ENCODE assay signal across 18 cellular contexts in the genomic region with DNA sequence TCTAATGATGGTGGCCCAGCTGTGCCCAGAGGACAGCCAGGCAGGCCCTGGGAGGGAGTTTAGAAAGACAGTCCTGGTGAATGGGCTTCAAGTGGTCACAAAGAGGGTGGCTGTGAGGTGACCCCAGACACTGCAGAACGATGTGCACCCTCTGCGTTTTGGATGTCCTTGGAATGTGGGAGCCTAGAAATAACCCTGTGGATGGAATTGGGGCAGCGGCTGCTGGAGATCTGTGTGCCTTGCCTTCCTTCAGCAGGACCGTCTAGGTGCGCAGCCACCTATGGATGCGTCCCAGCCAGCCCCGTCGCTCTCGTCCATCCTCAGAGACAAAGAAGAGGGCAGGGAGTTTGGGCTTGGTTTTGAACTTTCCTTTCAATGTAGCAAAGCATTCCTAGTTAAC. TPM values are rescaled to one million over a fixed set of nuclear protein-coding genes. Genes with fewer than 3 reads are reported as not detected.
DNase-seq lines count a peak whose midpoint lies in the region; ATAC-seq and TF ChIP-seq lines count a peak whose summit lies in the region.
"Had no signal": no experiment of that assay in that cellular context is flagged by ENCODE, and none has a peak within 500 bp of the region (broad histone marks: within the 10 kb centered on the region; RNA-seq: fewer than 3 reads in every experiment).

No MANE protein-coding gene starts in this region.

- H3K4me3 ChIP-seq in iPS-15b (ENCODE audit: low read depth, low read length) (no peak overlapping the region), spleen (no peak overlapping the region)
- H3K4me3 ChIP-seq: BLaER1 treated with 17β-estradiol and CSF1 and Interleukin-3, amounts not matched to agents 10 nM and 100 nM; heart right ventricle had no signal

- no peak for TF ChIP-seq POLR2A in spleen (IDR thresholded peaks at IDR 0.05)

- WGBS in spleen, 5 donors, result 88 to 97% (median 90%) methylated on average over 9 of the region's 9 CpGs

- H3K27me3 Mint-ChIP-seq in activated naive CD4-positive, alpha-beta T cell treated with anti-CD3 and anti-CD28 coated beads, Interleukin-2, amount 50 U/mL, for 24 hours, result no peaks in the 10 kb centered on the region
- H3K27me3 Mint-ChIP-seq in WTC11 (ENCODE audit: low read depth), result no peaks in the 10 kb centered on the region
- H3K27me3 Mint-ChIP-seq: activated CD4-positive, alpha-beta T cell treated with anti-CD3 and anti-CD28 coated beads, Interleukin-2, amount 10 ng/mL, durations not matched to agents 24 days and 14 days had no signal

- DNase-seq in activated naive CD4-positive, alpha-beta T cell (lab: John Stamatoyannopoulos, UW), result no peak
- DNase-seq in WTC11 (ENCODE audit: low spot score) (no peak), spleen (peak; percentile 46), NCI-H2227 (lab: John Stamatoyannopoulos, UW; ENCODE audit: unreplicated experiment) (no peak), NCI-H1694 (lab: John Stamatoyannopoulos, UW) (no peak)
- DNase-seq: activated CD4-positive, alpha-beta T cell treated with anti-CD3 and anti-CD28 coated beads, Interleukin-2, amount 10 ng/mL, durations not matched to agents 24 days and 14 days; activated CD8-positive, alpha-beta memory T cell treated with anti-CD3 and anti-CD28 coated beads, Interleukin-2, amount 50 U/mL, for 4 hours; activated naive CD4-positive, alpha-beta T cell treated with anti-CD3 and anti-CD28 coated beads for 36 hours; Calu3; heart right ventricle; NCI-H524; SHP77; SW 1271 had no signal

- CTCF ChIA-PET in WTC11 (lab: Charles Lee), result interaction anchor here (0.7 to 1.1 kb wide), 5 partner anchors 13 to 92 kb away, joined by 3 to 5 read pairs (median 3); no protein-coding TSS in a partner anchor

- H3K9me3 Mint-ChIP-seq in activated naive CD4-positive, alpha-beta T cell treated with anti-CD3 and anti-CD28 coated beads, Interleukin-2, amount 50 U/mL, for 24 hours, result no peaks in the 10 kb centered on the region
- no peaks in the 10 kb centered on the region for H3K9me3 Mint-ChIP-seq in WTC11
- H3K9me3 Mint-ChIP-seq: activated CD4-positive, alpha-beta T cell treated with anti-CD3 and anti-CD28 coated beads, Interleukin-2, amount 10 ng/mL, durations not matched to agents 24 days and 14 days; activated naive CD4-positive, alpha-beta T cell treated with anti-CD3 and anti-CD28 coated beads for 36 hours had no signal

- POLR2A ChIA-PET in WTC11 (lab: Charles Lee), result interaction anchor here (0.5 to 1.8 kb wide), 2 partner anchors 46 to 874 kb away, joined by 3 to 4 read pairs; no protein-coding TSS in a partner anchor

- peaks cover 9% of the 10 kb centered on the region for H3K36me3 Mint-ChIP-seq in activated naive CD4-positive, alpha-beta T cell treated with anti-CD3 and anti-CD28 coated beads, Interleukin-2, amount 50 U/mL, for 24 hours
- H3K36me3 Mint-ChIP-seq in WTC11, result peaks cover 37% of the 10 kb centered on the region

- peaks cover 27% of the 10 kb centered on the region for H3K4me1 ChIP-seq in iPS-15b (ENCODE audit: control insufficient read depth, insufficient read depth, low read length)
- peaks cover 0 to 49% (median 18%) of the 10 kb centered on the region in 6 donors for H3K4me1 ChIP-seq in spleen

- H3K9me3 ChIP-seq in iPS-15b (ENCODE audit: control insufficient read depth, insufficient read depth, low read length) (no peaks in the 10 kb centered on the region), spleen (no peaks in the 10 kb centered on the region)
- H3K9me3 ChIP-seq: BLaER1 treated with 17β-estradiol and CSF1 and Interleukin-3, amounts not matched to agents 10 nM and 100 nM; heart right ventricle had no signal

- intact Hi-C loops in spleen (cut with DNase I; ENCODE audit: low total_unique reads), result no loop called here

- peak overlapping the region; percentile 16 for H3K9ac ChIP-seq in iPS-15b (ENCODE audit: low read depth, low read length)
- H3K9ac ChIP-seq: BLaER1 treated with 17β-estradiol and CSF1 and Interleukin-3, amounts not matched to agents 10 nM and 100 nM had no signal

- ATAC-seq in WTC11, result no peak
- no peak for ATAC-seq in GM21515 (IDR thresholded peaks at IDR 0.05; ENCODE audit: unreplicated experiment)

- peak overlapping the region in 1 of 8 donors; percentile 31 for H3K27ac ChIP-seq in spleen
- H3K27ac ChIP-seq: BLaER1 treated with 17β-estradiol and CSF1 and Interleukin-3, amounts not matched to agents 10 nM and 100 nM; HL-60 had no signal

- H3K36me3 ChIP-seq in iPS-15b (ENCODE audit: control insufficient read depth, insufficient read depth, low read length) (peaks cover 27% of the 10 kb centered on the region), spleen (peaks cover 6 to 68% (median 58%) of the 10 kb centered on the region in 6 donors)

- peaks cover 25% of the 10 kb centered on the region for H3K4me1 Mint-ChIP-seq in activated naive CD4-positive, alpha-beta T cell treated with anti-CD3 and anti-CD28 coated beads, Interleukin-2, amount 50 U/mL, for 24 hours
- peaks cover 71% of the 10 kb centered on the region for H3K4me1 Mint-ChIP-seq in WTC11

- no peak for TF ChIP-seq CTCF in WTC11 (IDR thresholded peaks at IDR 0.05)
- TF ChIP-seq CTCF in spleen (IDR thresholded peaks at IDR 0.05 in 8 of 11, conservative IDR thresholded peaks at IDR 0.05 in 3 of 11), result no peak

- H3K4me3 Mint-ChIP-seq in activated naive CD4-positive, alpha-beta T cell treated with anti-CD3 and anti-CD28 coated beads, Interleukin-2, amount 50 U/mL, for 24 hours, result no peak overlapping the region
- H3K4me3 Mint-ChIP-seq in WTC11, result no peak overlapping the region
- H3K4me3 Mint-ChIP-seq: activated CD4-positive, alpha-beta T cell treated with anti-CD3 and anti-CD28 coated beads, Interleukin-2, amount 10 ng/mL, durations not matched to agents 24 days and 14 days; activated naive CD4-positive, alpha-beta T cell treated with anti-CD3 and anti-CD28 coated beads for 36 hours had no signal

- peak overlapping the region; percentile 41 for H3K27ac Mint-ChIP-seq in activated naive CD4-positive, alpha-beta T cell treated with anti-CD3 and anti-CD28 coated beads, Interleukin-2, amount 50 U/mL, for 24 hours
- H3K27ac Mint-ChIP-seq in WTC11, result peak overlapping the region; percentile 86; the same call in 1 of the 2 replicates
- H3K27ac Mint-ChIP-seq: activated CD4-positive, alpha-beta T cell treated with anti-CD3 and anti-CD28 coated beads, Interleukin-2, amount 10 ng/mL, durations not matched to agents 24 days and 14 days had no signal

- H3K27me3 ChIP-seq in iPS-15b (ENCODE audit: control insufficient read depth, insufficient read depth, low read length) (no peaks in the 10 kb centered on the region), spleen (replicated peaks in 1 of 7) (no peaks in the 10 kb centered on the region)
- H3K27me3 ChIP-seq: BLaER1 treated with 17β-estradiol and CSF1 and Interleukin-3, amounts not matched to agents 10 nM and 100 nM; heart right ventricle had no signal

TF ChIP-seq in WTC11, 78 proteins besides CTCF, POLR2A, EP300 and RAD21 (continues in another document):
- TF ChIP-seq SMAD3 (CRISPR knock-in tag; IDR thresholded peaks at IDR 0.05; ENCODE audit: borderline replicate concordance), result no peak
- no peak for TF ChIP-seq ZNF263 (CRISPR knock-in tag; IDR thresholded peaks at IDR 0.05; ENCODE audit: low read depth)
- TF ChIP-seq, protein P1, sequence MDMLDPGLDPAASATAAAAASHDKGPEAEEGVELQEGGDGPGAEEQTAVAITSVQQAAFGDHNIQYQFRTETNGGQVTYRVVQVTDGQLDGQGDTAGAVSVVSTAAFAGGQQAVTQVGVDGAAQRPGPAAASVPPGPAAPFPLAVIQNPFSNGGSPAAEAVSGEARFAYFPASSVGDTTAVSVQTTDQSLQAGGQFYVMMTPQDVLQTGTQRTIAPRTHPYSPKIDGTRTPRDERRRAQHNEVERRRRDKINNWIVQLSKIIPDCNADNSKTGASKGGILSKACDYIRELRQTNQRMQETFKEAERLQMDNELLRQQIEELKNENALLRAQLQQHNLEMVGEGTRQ (CRISPR knock-in tag; IDR thresholded peaks at IDR 0.05), result no peak
- no peak for TF ChIP-seq ZNF671 (CRISPR knock-in tag; IDR thresholded peaks at IDR 0.05)
- TF ChIP-seq EMX1 (CRISPR knock-in tag; IDR thresholded peaks at IDR 0.05), result no peak
- no peak for TF ChIP-seq KAT7 (CRISPR knock-in tag; IDR thresholded peaks at IDR 0.05; ENCODE audit: borderline replicate concordance)
- no peak for TF ChIP-seq ZNF423 (CRISPR knock-in tag; IDR thresholded peaks at IDR 0.05)
- TF ChIP-seq, protein P2, sequence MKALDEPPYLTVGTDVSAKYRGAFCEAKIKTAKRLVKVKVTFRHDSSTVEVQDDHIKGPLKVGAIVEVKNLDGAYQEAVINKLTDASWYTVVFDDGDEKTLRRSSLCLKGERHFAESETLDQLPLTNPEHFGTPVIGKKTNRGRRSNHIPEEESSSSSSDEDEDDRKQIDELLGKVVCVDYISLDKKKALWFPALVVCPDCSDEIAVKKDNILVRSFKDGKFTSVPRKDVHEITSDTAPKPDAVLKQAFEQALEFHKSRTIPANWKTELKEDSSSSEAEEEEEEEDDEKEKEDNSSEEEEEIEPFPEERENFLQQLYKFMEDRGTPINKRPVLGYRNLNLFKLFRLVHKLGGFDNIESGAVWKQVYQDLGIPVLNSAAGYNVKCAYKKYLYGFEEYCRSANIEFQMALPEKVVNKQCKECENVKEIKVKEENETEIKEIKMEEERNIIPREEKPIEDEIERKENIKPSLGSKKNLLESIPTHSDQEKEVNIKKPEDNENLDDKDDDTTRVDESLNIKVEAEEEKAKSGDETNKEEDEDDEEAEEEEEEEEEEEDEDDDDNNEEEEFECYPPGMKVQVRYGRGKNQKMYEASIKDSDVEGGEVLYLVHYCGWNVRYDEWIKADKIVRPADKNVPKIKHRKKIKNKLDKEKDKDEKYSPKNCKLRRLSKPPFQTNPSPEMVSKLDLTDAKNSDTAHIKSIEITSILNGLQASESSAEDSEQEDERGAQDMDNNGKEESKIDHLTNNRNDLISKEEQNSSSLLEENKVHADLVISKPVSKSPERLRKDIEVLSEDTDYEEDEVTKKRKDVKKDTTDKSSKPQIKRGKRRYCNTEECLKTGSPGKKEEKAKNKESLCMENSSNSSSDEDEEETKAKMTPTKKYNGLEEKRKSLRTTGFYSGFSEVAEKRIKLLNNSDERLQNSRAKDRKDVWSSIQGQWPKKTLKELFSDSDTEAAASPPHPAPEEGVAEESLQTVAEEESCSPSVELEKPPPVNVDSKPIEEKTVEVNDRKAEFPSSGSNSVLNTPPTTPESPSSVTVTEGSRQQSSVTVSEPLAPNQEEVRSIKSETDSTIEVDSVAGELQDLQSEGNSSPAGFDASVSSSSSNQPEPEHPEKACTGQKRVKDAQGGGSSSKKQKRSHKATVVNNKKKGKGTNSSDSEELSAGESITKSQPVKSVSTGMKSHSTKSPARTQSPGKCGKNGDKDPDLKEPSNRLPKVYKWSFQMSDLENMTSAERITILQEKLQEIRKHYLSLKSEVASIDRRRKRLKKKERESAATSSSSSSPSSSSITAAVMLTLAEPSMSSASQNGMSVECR (CRISPR knock-in tag; IDR thresholded peaks at IDR 0.05; ENCODE audit: borderline replicate concordance), result no peak
- TF ChIP-seq SMAD4 (CRISPR knock-in tag; IDR thresholded peaks at IDR 0.05), result no peak
- no peak for TF ChIP-seq GTF2I (CRISPR knock-in tag; conservative IDR thresholded peaks at IDR 0.05)
- no peak for TF ChIP-seq ZNF416 (CRISPR knock-in tag; IDR thresholded peaks at IDR 0.05)
- TF ChIP-seq NR2C2 (CRISPR knock-in tag; IDR thresholded peaks at IDR 0.05), result no peak

RNA-seq across cellular contexts. Expression of a gene that starts 46.5 kb away (rescaled TPM):
- total RNA-seq in WTC11 (2021) (14.1 to 15.8 TPM (median 15.0 TPM) in 3 replicates), spleen (1 to 10 TPM; 2.7 to 4.6 (median 4.0) TPM)
- 1 to 10 TPM in 2 of 3 donors, under 1 TPM in 1; 1.00 to 2.4 (median 1.7) TPM for polyA plus RNA-seq in spleen
